21 cellular contexts compared by ENCODE assay signal in the genomic region with DNA sequence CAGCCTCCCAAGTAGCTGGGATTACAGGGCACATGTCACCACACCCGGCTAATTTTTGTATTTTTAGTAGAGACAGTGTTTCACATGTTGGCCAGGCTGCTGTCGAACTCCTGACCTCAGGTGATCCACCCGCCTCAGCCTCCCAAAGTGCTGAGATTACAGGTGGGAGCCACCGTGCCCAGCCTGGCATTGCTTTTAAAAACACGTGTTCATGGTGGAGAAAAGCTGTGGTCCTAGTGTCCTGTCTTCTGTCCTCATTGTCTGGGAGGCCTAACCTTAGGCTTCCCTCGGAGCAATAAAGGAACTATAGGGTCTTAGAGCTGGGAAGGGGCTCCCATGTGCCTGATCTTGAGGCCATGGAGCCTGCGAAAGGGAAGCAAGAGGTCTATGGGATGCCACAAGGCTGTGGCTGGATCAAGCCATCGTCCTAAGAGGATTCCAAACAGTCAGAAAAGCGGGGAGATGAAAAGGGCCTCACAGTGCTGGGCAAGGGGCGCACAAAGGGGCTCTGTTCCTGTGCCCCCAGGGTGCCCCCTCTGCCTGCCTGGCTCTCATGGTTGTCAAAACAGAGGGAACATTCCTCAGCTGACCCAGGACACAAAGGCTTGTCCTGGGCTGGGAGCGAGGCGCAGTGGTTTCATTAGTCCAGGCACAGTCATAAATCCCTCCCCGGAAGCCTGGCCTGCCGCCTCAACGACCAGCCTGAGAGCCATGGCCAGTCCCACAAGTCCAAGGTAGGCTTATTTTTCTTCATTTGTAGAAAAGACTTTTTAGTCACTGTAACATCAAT.
DNase-seq lines count a peak whose midpoint lies in the region; TF ChIP-seq lines count a peak whose summit lies in the region.
"Had no signal": no experiment of that assay in that cellular context is flagged by ENCODE, and none has a peak within 500 bp of the region (broad histone marks: within the 10 kb centered on the region; RNA-seq: fewer than 3 reads in every experiment).

No MANE protein-coding gene starts in this region.

- no peak for TF ChIP-seq EP300 in tibial nerve (IDR thresholded peaks at IDR 0.05)

- no peaks in the 10 kb centered on the region for H3K9me3 Mint-ChIP-seq in neural crest cell
- H3K9me3 Mint-ChIP-seq in activated naive CD4-positive, alpha-beta T cell treated with anti-CD3 and anti-CD28 coated beads, Interleukin-2, amount 10 ng/mL, durations not matched to agents 7 days and 5 days: no peaks in the 10 kb centered on the region
- H3K9me3 Mint-ChIP-seq: activated CD4-positive, alpha-beta memory T cell treated with anti-CD3 and anti-CD28 coated beads, Interleukin-2, amount 10 ng/mL, durations not matched to agents 7 days and 5 days; naive thymus-derived CD8-positive, alpha-beta T cell had no signal

- no peaks in the 10 kb centered on the region for H3K36me3 Mint-ChIP-seq in neural crest cell (ENCODE audit: low read depth)
- H3K36me3 Mint-ChIP-seq in activated naive CD4-positive, alpha-beta T cell treated with anti-CD3 and anti-CD28 coated beads, Interleukin-2, amount 10 ng/mL, durations not matched to agents 7 days and 5 days: no peaks in the 10 kb centered on the region
- H3K36me3 Mint-ChIP-seq: naive thymus-derived CD8-positive, alpha-beta T cell had no signal

- CTCF ChIA-PET in activated naive CD4-positive, alpha-beta T cell treated with anti-CD3 and anti-CD28 coated beads, Interleukin-2, amount 10 ng/mL, durations not matched to agents 7 days and 5 days (lab: Charles Lee): no interaction called here

- no peak overlapping the region for H3K4me3 ChIP-seq in tibial nerve
- H3K4me3 ChIP-seq: lower lobe of right lung, thoracic aorta had no signal

- in situ Hi-C loops in SK-MEL-5 (cut with HindIII; ENCODE audit: low pct_unique_long_range_greater_than_20kb, low sequenced_read_pairs): no loop called here

- H3K4me3 Mint-ChIP-seq in neural crest cell: peak overlapping the region; percentile 56
- no peak overlapping the region for H3K4me3 Mint-ChIP-seq in activated naive CD4-positive, alpha-beta T cell treated with anti-CD3 and anti-CD28 coated beads, Interleukin-2, amount 10 ng/mL, durations not matched to agents 7 days and 5 days
- H3K4me3 Mint-ChIP-seq: activated CD4-positive, alpha-beta memory T cell treated with anti-CD3 and anti-CD28 coated beads, Interleukin-2, amount 10 ng/mL, durations not matched to agents 7 days and 5 days; naive thymus-derived CD8-positive, alpha-beta T cell had no signal

- H3K9me3 ChIP-seq in tibial nerve: no peaks in the 10 kb centered on the region
- H3K9me3 ChIP-seq: lower lobe of right lung, thoracic aorta had no signal

- peak overlapping the region in 3 of 4 donors; percentile 56 to 79 (median 62) for H3K27ac ChIP-seq in tibial nerve
- H3K27ac ChIP-seq: lower lobe of right lung, thoracic aorta, WERI-Rb-1 had no signal

- TF ChIP-seq CTCF in neural crest cell (conservative IDR thresholded peaks at IDR 0.05) (no peak), tibial nerve (IDR thresholded peaks at IDR 0.05) (no peak)

- TF ChIP-seq POLR2A in tibial nerve (IDR thresholded peaks at IDR 0.05): no peak

- H3K27ac Mint-ChIP-seq in neural crest cell (ENCODE audit: unreplicated experiment): peak overlapping the region; percentile 99
- no peak overlapping the region for H3K27ac Mint-ChIP-seq in activated naive CD4-positive, alpha-beta T cell treated with anti-CD3 and anti-CD28 coated beads, Interleukin-2, amount 10 ng/mL, durations not matched to agents 7 days and 5 days
- H3K27ac Mint-ChIP-seq: activated CD4-positive, alpha-beta memory T cell treated with anti-CD3 and anti-CD28 coated beads, Interleukin-2, amount 10 ng/mL, durations not matched to agents 7 days and 5 days had no signal

- DNase-seq in SK-MEL-5 (ENCODE audit: low read depth, low spot score): peak; percentile 73
- DNase-seq in globus pallidus (ENCODE audit: low spot score): peak; percentile 40
- peak; percentile 59 for DNase-seq in neural crest cell (ENCODE audit: low read depth, low spot score)
- DNase-seq in tibial nerve (ENCODE audit: low spot score in 2 of 2): no peak
- DNase-seq in activated naive CD4-positive, alpha-beta T cell treated with anti-CD3 and anti-CD28 coated beads, Interleukin-2, amount 10 ng/mL, durations not matched to agents 7 days and 5 days: no peak
- DNase-seq in NOMO-1 (lab: John Stamatoyannopoulos, UW; ENCODE audit: unreplicated experiment in 2 of 2): no peak
- no peak for DNase-seq in NCI-H1048 (lab: John Stamatoyannopoulos, UW)
- DNase-seq: activated CD4-positive, alpha-beta memory T cell treated with anti-CD3 and anti-CD28 coated beads, Interleukin-2, amount 10 ng/mL, durations not matched to agents 7 days and 5 days; activated naive CD4-positive, alpha-beta T cell; aorta; GOT3; Kasumi-1; lower lobe of right lung; naive thymus-derived CD8-positive, alpha-beta T cell; NCI-H1417 treated with DMSO at 0.1 percent for 48 hours; NCI-H2171; NCI-H526; Right ventricle myocardium superior; T-helper 1 cell; WERI-Rb-1 had no signal

- no peaks in the 10 kb centered on the region for H3K27me3 ChIP-seq in tibial nerve

- peaks cover 0 to 38% (median 10%) of the 10 kb centered on the region in 4 donors for H3K4me1 ChIP-seq in tibial nerve
- H3K4me1 ChIP-seq: lower lobe of right lung had no signal

- no peaks in the 10 kb centered on the region for H3K36me3 ChIP-seq in tibial nerve
- H3K36me3 ChIP-seq: lower lobe of right lung, thoracic aorta, WERI-Rb-1 had no signal

- H3K4me1 Mint-ChIP-seq in neural crest cell: peaks cover 48% of the 10 kb centered on the region
- no peaks in the 10 kb centered on the region for H3K4me1 Mint-ChIP-seq in activated naive CD4-positive, alpha-beta T cell treated with anti-CD3 and anti-CD28 coated beads, Interleukin-2, amount 10 ng/mL, durations not matched to agents 7 days and 5 days
- H3K4me1 Mint-ChIP-seq: activated CD4-positive, alpha-beta memory T cell treated with anti-CD3 and anti-CD28 coated beads, Interleukin-2, amount 10 ng/mL, durations not matched to agents 7 days and 5 days; naive thymus-derived CD8-positive, alpha-beta T cell had no signal

- H3K27me3 Mint-ChIP-seq in neural crest cell (ENCODE audit: low read depth): no peaks in the 10 kb centered on the region
- no peaks in the 10 kb centered on the region for H3K27me3 Mint-ChIP-seq in activated naive CD4-positive, alpha-beta T cell treated with anti-CD3 and anti-CD28 coated beads, Interleukin-2, amount 10 ng/mL, durations not matched to agents 7 days and 5 days
- H3K27me3 Mint-ChIP-seq: activated CD4-positive, alpha-beta memory T cell treated with anti-CD3 and anti-CD28 coated beads, Interleukin-2, amount 10 ng/mL, durations not matched to agents 7 days and 5 days had no signal

- WGBS in tibial nerve, 2 donors: 53 to 65% methylated on average over 15 of the region's 15 CpGs

Comparison
In these comparisons a context has a peak if more than half of its experiments do, and no peak if none do; other contexts are left out.
1. DNase-seq: peak in SK-MEL-5 (single experiment), globus pallidus (single experiment) and neural crest cell (single experiment); none in tibial nerve (0 of 2), activated naive CD4-positive, alpha-beta T cell treated with anti-CD3 and anti-CD28 coated beads, Interleukin-2, amount 10 ng/mL, durations not matched to agents 7 days and 5 days (single experiment), NOMO-1 (0 of 2) and NCI-H1048 (single experiment).